Comparison of ENCODE assay signal across 2 cellular contexts in genomic region chr6:110593637-110594036, GRCh38.
TF ChIP-seq lines count a peak whose summit lies in the region.

No MANE protein-coding gene starts in this region.

TF ChIP-seq in HepG2, 621 proteins besides CTCF, POLR2A, EP300 and RAD21:
- TF ChIP-seq ZMYM4 (CRISPR knock-in tag; IDR thresholded peaks at IDR 0.05) = peak; percentile 23; the same call in 1 of the 2 replicates
- no peak for TF ChIP-seq CEBPB (IDR thresholded peaks at IDR 0.05; ENCODE audit: borderline replicate concordance, low read depth, low read length)
- no peak for TF ChIP-seq MAFK (conservative IDR thresholded peaks at IDR 0.05 in 1 of 2, IDR thresholded peaks at IDR 0.05 in 1 of 2; ENCODE audit: low read length in 2 of 2)
- 0 out of 2 replicates have a peak, but pooled peaks have one; percentile 44 for TF ChIP-seq ZNF644 (CRISPR knock-in tag; IDR thresholded peaks at IDR 0.05; ENCODE audit: low read depth)

TF ChIP-seq in K562, 482 proteins besides CTCF, POLR2A, EP300 and RAD21:
- no peak for TF ChIP-seq CTCFL (IDR thresholded peaks at IDR 0.05; ENCODE audit: borderline replicate concordance, insufficient read depth, low read depth, low read length, poor library complexity, severe bottlenecking)
- peak; percentile 56; the same call in 1 of the 2 replicates for TF ChIP-seq TFE3 (CRISPR knock-in tag; IDR thresholded peaks at IDR 0.05)
- no peak for TF ChIP-seq GATAD2B (IDR thresholded peaks at IDR 0.05; ENCODE audit: borderline replicate concordance)
- TF ChIP-seq ZBTB43 (CRISPR knock-in tag; IDR thresholded peaks at IDR 0.05) = no peak
